8 cellular contexts compared by ENCODE assay signal in genomic region chr9:4662108-4662988, GRCh38. TPM values are rescaled to one million over a fixed set of nuclear protein-coding genes. Genes with fewer than 3 reads are reported as not detected.
DNase-seq lines count a peak whose midpoint lies in the region; ATAC-seq and TF ChIP-seq lines count a peak whose summit lies in the region.

TSS of gene PLPP6 (plus strand) at chr9:4662294. CDS start at chr9:4662376, 82 bp downstream.

- H3K36me3 ChIP-seq in right atrium auricular region = no peaks in the 10 kb centered on the region
- H3K36me3 ChIP-seq in psoas muscle (ENCODE audit: insufficient read depth in 1 of 2, low read depth in 1 of 2) = no peaks in the 10 kb centered on the region

- TF ChIP-seq CTCF in GM13977 (IDR thresholded peaks at IDR 0.05; ENCODE audit: extremely low read depth, insufficient read depth, missing control alignments) = peak; percentile 65
- peak; percentile 17 to 77 for TF ChIP-seq CTCF in right atrium auricular region (IDR thresholded peaks at IDR 0.05)
- TF ChIP-seq CTCF in psoas muscle (IDR thresholded peaks at IDR 0.05) = peak; percentile 50

- 2 to 5% (median 4%) methylated on average over 50 to 70 of the region's 70 CpGs for WGBS in psoas muscle, 3 donors

- H3K9me3 ChIP-seq in right atrium auricular region (no peaks in the 10 kb centered on the region), psoas muscle (no peaks in the 10 kb centered on the region)

- intact Hi-C loops in psoas muscle (cut with DNase I) = loop anchor here in 1 of 2 donors (10.0 kb wide), 2 partner anchors 322 to 962 kb away; partner anchors contain the start of genes JAK2 and RIC1

- in situ Hi-C loops in GM13977 (cut with MboI; ENCODE audit: low pct_unique_long_range_greater_than_20kb, low sequenced_read_pairs, unreplicated experiment) = no loop called here

- DNase-seq in GM13977 (ENCODE audit: low spot score) (peak; percentile 85), NCI-H128 (lab: John Stamatoyannopoulos, UW; ENCODE audit: unreplicated experiment) (peak; percentile 83), T-helper 1 cell (peak; percentile 70 to 78 (median 78)), anterior cingulate cortex (lab: John Stamatoyannopoulos, UW) (peak; percentile 14 to 89 (median 70)), right atrium auricular region (ENCODE audit: low spot score) (peak; percentile 90), psoas muscle (peak; percentile 87 to 94), OCI-M2 (lab: John Stamatoyannopoulos, UW; ENCODE audit: unreplicated experiment) (no peak)

- ATAC-seq in HG02759 (IDR thresholded peaks at IDR 0.05; ENCODE audit: unreplicated experiment) (peak; percentile 92), psoas muscle (peak; percentile 96 to 98 (median 97))

- H3K27me3 ChIP-seq in right atrium auricular region (no peaks in the 10 kb centered on the region), psoas muscle (ENCODE audit: insufficient read depth in 3 of 3, low read length in 2 of 3) (no peaks in the 10 kb centered on the region)

- H3K4me3 ChIP-seq in right atrium auricular region (peak within 1 kb of the TSS; percentile 71 to 99), psoas muscle (peak within 1 kb of the TSS; percentile 69)

- H3K27ac ChIP-seq in right atrium auricular region (peak within 1 kb of the TSS; percentile 75 to 85), psoas muscle (peak within 1 kb of the TSS; percentile 60)

- H3K4me1 ChIP-seq in right atrium auricular region = peaks cover 0 to 42% of the 10 kb centered on the region in 2 donors
- peaks cover 24% of the 10 kb centered on the region for H3K4me1 ChIP-seq in psoas muscle

RNA-seq across cellular contexts. Expression of gene PLPP6, which starts in this region (rescaled TPM):
- 1 to 10 TPM; 3.9 to 4.1 TPM for total RNA-seq in right atrium auricular region
- total RNA-seq in psoas muscle = 1 to 10 TPM; 1.1 to 2.3 (median 1.9) TPM
- 1 to 10 TPM in 2 of 3 donors, under 1 TPM in 1; 0.53 to 3.1 (median 1.1) TPM for polyA plus RNA-seq in psoas muscle
